Comparison of ENCODE assay signal across 1 cellular context in genomic region chr20:59020938-59021551, GRCh38.
TF ChIP-seq lines count a peak whose summit lies in the region.

No MANE protein-coding gene starts in this region.

TF ChIP-seq in K562, 482 proteins besides CTCF, POLR2A, EP300 and RAD21 (continued from another document and continues in another):
- TF ChIP-seq ZNF318 (IDR thresholded peaks at IDR 0.05; ENCODE audit: borderline replicate concordance in 1 of 2, low read depth in 1 of 2) (no peak), MEF2D (tag; conservative IDR thresholded peaks at IDR 0.05; ENCODE audit: low read depth) (peak; percentile 69), BCOR (IDR thresholded peaks at IDR 0.05) (peak; percentile 62; the same call in 1 of the 2 replicates), ZNF584 (CRISPR knock-in tag; IDR thresholded peaks at IDR 0.05; ENCODE audit: low read depth) (no peak), RCOR1 (IDR thresholded peaks at IDR 0.05; ENCODE audit: borderline replicate concordance in 1 of 2, low read depth in 2 of 2, low read length in 2 of 2) (peak; percentile 51 to 87; a peak in 3 of 4 replicates), L3MBTL2 (IDR thresholded peaks at IDR 0.05) (0 out of 2 replicates have a peak, but pooled peaks have one; percentile 18), ZBTB26 (CRISPR knock-in tag; IDR thresholded peaks at IDR 0.05) (no peak; the same call in 1 of the 2 replicates), ZNF512 (tag; IDR thresholded peaks at IDR 0.05) (no peak), C11orf30 (IDR thresholded peaks at IDR 0.05; ENCODE audit: low read depth) (peak; percentile 96), ZNF785 (CRISPR knock-in tag; IDR thresholded peaks at IDR 0.05) (no peak), OTX1 (CRISPR knock-in tag; IDR thresholded peaks at IDR 0.05) (no peak), HOMEZ (CRISPR knock-in tag; IDR thresholded peaks at IDR 0.05) (no peak), NFATC3 (IDR thresholded peaks at IDR 0.05) (0 out of 2 replicates have a peak, but pooled peaks have one; percentile 51), TCF7L2 (IDR thresholded peaks at IDR 0.05; ENCODE audit: low read depth, low read length) (no peak), JUN (IDR thresholded peaks at IDR 0.05; ENCODE audit: borderline replicate concordance, low read depth, low read length) (peak; percentile 50; the same call in 1 of the 2 replicates), JUN (CRISPR knock-in tag; IDR thresholded peaks at IDR 0.05; ENCODE audit: borderline replicate concordance) (peak; percentile 51; the same call in 1 of the 2 replicates), CGGBP1 (CRISPR knock-in tag; IDR thresholded peaks at IDR 0.05) (no peak), ZNF431 (CRISPR knock-in tag; IDR thresholded peaks at IDR 0.05) (no peak), BHLHE40 (IDR thresholded peaks at IDR 0.05; ENCODE audit: low read length) (peak; percentile 57), CTCFL (IDR thresholded peaks at IDR 0.05; ENCODE audit: borderline replicate concordance, insufficient read depth, low read depth, low read length, poor library complexity, severe bottlenecking) (no peak), DDX20 (tag; IDR thresholded peaks at IDR 0.05; ENCODE audit: low read depth) (no peak), USF1 (CRISPR knock-in tag; IDR thresholded peaks at IDR 0.05) (no peak), NFRKB (IDR thresholded peaks at IDR 0.05; ENCODE audit: low read depth) (peak; percentile 69; the same call in 1 of the 2 replicates), KDM2B (CRISPR knock-in tag; IDR thresholded peaks at IDR 0.05) (no peak), KDM5B (IDR thresholded peaks at IDR 0.05; ENCODE audit: insufficient replicate concordance, low read depth, low read length) (no peak), ZNF778 (CRISPR knock-in tag; IDR thresholded peaks at IDR 0.05) (no peak), TEAD1 (CRISPR knock-in tag; IDR thresholded peaks at IDR 0.05) (peak in 1 of 2 experiments; percentile 36; a peak in 1 of 4 replicates), ZMIZ1 (IDR thresholded peaks at IDR 0.05; ENCODE audit: low read depth in 2 of 2, low read length in 2 of 2) (peak in 1 of 2 experiments; percentile 98; a peak in 2 of 4 replicates), SLC30A9 (CRISPR knock-in tag; IDR thresholded peaks at IDR 0.05) (no peak), RHOXF2B (CRISPR knock-in tag; conservative IDR thresholded peaks at IDR 0.05) (no peak), ZBTB9 (CRISPR knock-in tag; IDR thresholded peaks at IDR 0.05) (peak; percentile 55; the same call in 1 of the 2 replicates), GTF2E2 (tag; IDR thresholded peaks at IDR 0.05) (no peak), ESRRA (IDR thresholded peaks at IDR 0.05; ENCODE audit: borderline replicate concordance, low read depth) (no peak), CREM (IDR thresholded peaks at IDR 0.05; ENCODE audit: low read depth) (peak; percentile 71)
